Comparison of ENCODE assay signal across 16 cellular contexts in the genomic region with DNA sequence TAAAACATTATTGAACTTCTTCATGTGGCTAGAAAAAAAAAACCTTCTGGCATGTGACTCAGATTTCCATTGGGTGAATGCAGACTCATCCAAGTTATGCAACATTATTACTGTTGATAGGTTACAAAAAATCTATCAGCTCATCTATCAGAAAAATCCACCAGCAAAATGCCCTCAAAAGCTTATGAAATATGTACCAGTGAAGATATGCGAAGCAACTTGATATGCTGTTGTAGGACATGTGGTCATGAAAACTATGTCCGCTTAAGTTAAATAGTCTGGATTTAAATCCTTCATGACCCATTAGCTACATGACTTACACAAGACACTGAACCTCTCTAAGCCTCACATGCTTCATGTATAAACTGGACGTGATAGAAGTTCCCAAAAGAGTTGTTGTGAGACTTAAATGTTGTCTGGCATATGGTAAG. TPM values are rescaled to one million over a fixed set of nuclear protein-coding genes. Genes with fewer than 3 reads are reported as not detected.
A peak's percentile ranks its signal among the peaks of the same experiment; 100 is the strongest.
DNase-seq lines count a peak whose midpoint lies in the region; ATAC-seq and TF ChIP-seq lines count a peak whose summit lies in the region.
"Had no signal": no experiment of that assay in that cellular context is flagged by ENCODE, and none has a peak within 500 bp of the region (broad histone marks: within the 10 kb centered on the region; RNA-seq: fewer than 3 reads in every experiment).

No MANE protein-coding gene starts in this region.

- no peak overlapping the region for H3K27ac Mint-ChIP-seq in WTC11
- H3K27ac Mint-ChIP-seq: activated naive CD8-positive, alpha-beta T cell treated with anti-CD3 and anti-CD28 coated beads, Interleukin-2, amount 50 U/mL, for 24 hours; T-helper 2 cell treated with Interferon-gamma antibody and Interleukin-4, amounts not matched to agents 5 μg/mL and 100 μg/mL, for 36 hours had no signal

- no peaks in the 10 kb centered on the region for H3K9me3 ChIP-seq in SJSA1 (replicated peaks)
- H3K9me3 ChIP-seq in mucosa of rectum (ENCODE audit: control insufficient read depth in 2 of 2, low read length in 2 of 2) = no peaks in the 10 kb centered on the region
- no peaks in the 10 kb centered on the region for H3K9me3 ChIP-seq in transverse colon
- no peaks in the 10 kb centered on the region for H3K9me3 ChIP-seq in HAP-1

- POLR2A ChIA-PET in WTC11 (lab: Charles Lee) = no interaction called here

- no peak for TF ChIP-seq EP300 in transverse colon (IDR thresholded peaks at IDR 0.05; ENCODE audit: low read depth)

- no peak overlapping the region for H3K9ac ChIP-seq in mucosa of rectum (ENCODE audit: low read depth in 1 of 2, low read length in 2 of 2)

- intact Hi-C loops in transverse colon (cut with DNase I; ENCODE audit: low total_unique reads) = no loop called here

- DNase-seq in SJSA1 (ENCODE audit: low read depth in 1 of 2, low spot score in 2 of 2) (no peak), fibroblast of peridontal ligament (ENCODE audit: extremely low read depth) (peak; percentile 85), transverse colon (no peak), WTC11 (ENCODE audit: low spot score) (no peak), HAP-1 (ENCODE audit: low spot score in 2 of 2) (no peak), activated gamma-delta T cell (lab: John Stamatoyannopoulos, UW) (no peak)
- DNase-seq in activated effector memory CD4-positive, alpha-beta T cell treated with Interleukin-2 at 50 U/mL for 16 hours = no peak
- DNase-seq: activated CD8-positive, alpha-beta memory T cell treated with anti-CD3 and anti-CD28 coated beads for 24 hours; activated naive CD8-positive, alpha-beta T cell treated with anti-CD3 and anti-CD28 coated beads, Interleukin-2, amount 50 U/mL, for 24 hours; COR-L47; erythroblast; H7; left colon; NCI-H2081 had no signal

- H3K27ac ChIP-seq in SJSA1 = peak overlapping the region; percentile 87
- H3K27ac ChIP-seq in mucosa of rectum (ENCODE audit: low read depth in 2 of 2, low read length in 2 of 2) = peak overlapping the region; percentile 29 to 34
- peak overlapping the region; percentile 63 to 79 (median 69) for H3K27ac ChIP-seq in transverse colon

- H3K36me3 ChIP-seq in SJSA1 = no peaks in the 10 kb centered on the region
- H3K36me3 ChIP-seq in mucosa of rectum (ENCODE audit: control insufficient read depth in 2 of 2, insufficient read depth in 2 of 2, low read length in 2 of 2) = no peaks in the 10 kb centered on the region
- H3K36me3 ChIP-seq in transverse colon = no peaks in the 10 kb centered on the region
- no peaks in the 10 kb centered on the region for H3K36me3 ChIP-seq in HAP-1 (replicated peaks)

- WGBS in transverse colon (ENCODE audit: low coverage in 1 of 2), 2 donors = 62 to 71% methylated on average over 3 of the region's 3 CpGs

- H3K27me3 Mint-ChIP-seq in WTC11 (ENCODE audit: low read depth) = no peaks in the 10 kb centered on the region

- H3K4me1 ChIP-seq in SJSA1 (replicated peaks) (peaks cover 28% of the 10 kb centered on the region), mucosa of rectum (ENCODE audit: control insufficient read depth in 2 of 2, insufficient read depth in 2 of 2, low read length in 2 of 2) (no peaks in the 10 kb centered on the region), transverse colon (peaks cover 0 to 12% (median 7%) of the 10 kb centered on the region in 4 donors), HAP-1 (no peaks in the 10 kb centered on the region)

- no peak for ATAC-seq in WTC11
- ATAC-seq: activated naive CD8-positive, alpha-beta T cell treated with anti-CD3 and anti-CD28 coated beads, Interleukin-2, amount 50 U/mL, for 24 hours; left colon had no signal

- no peaks in the 10 kb centered on the region for H3K36me3 Mint-ChIP-seq in WTC11

- H3K4me3 ChIP-seq in SJSA1 = no peak overlapping the region
- H3K4me3 ChIP-seq in mucosa of rectum (ENCODE audit: low read length in 2 of 2) = no peak overlapping the region
- H3K4me3 ChIP-seq in transverse colon = no peak overlapping the region
- H3K4me3 ChIP-seq in HAP-1 = no peak overlapping the region

- no peak for TF ChIP-seq POLR2A in transverse colon (IDR thresholded peaks at IDR 0.05)

- in situ Hi-C loops in transverse colon (cut with MboI; ENCODE audit: low pct_ligation_motif_present in 1 of 4, low pct_unique_long_range_greater_than_20kb in 1 of 4, low sequenced_read_pairs in 3 of 4) = loop anchor here in 2 of 4 donors (25.0 kb wide), 2 partner anchors 94 to 344 kb away; no protein-coding TSS in a partner anchor
- in situ Hi-C loops in HAP-1 (cut with MboI; ENCODE audit: low sequenced_read_pairs) = loop anchor here (5.0 kb wide), 1 partner anchor 69 kb away; no protein-coding TSS in a partner anchor

- TF ChIP-seq CTCF in transverse colon (IDR thresholded peaks at IDR 0.05) = no peak
- no peak for TF ChIP-seq CTCF in WTC11 (IDR thresholded peaks at IDR 0.05)

- H3K27me3 ChIP-seq in SJSA1 (replicated peaks) = no peaks in the 10 kb centered on the region
- no peaks in the 10 kb centered on the region for H3K27me3 ChIP-seq in mucosa of rectum (ENCODE audit: control insufficient read depth in 2 of 2, insufficient read depth in 2 of 2, low read length in 2 of 2)
- no peaks in the 10 kb centered on the region for H3K27me3 ChIP-seq in transverse colon
- 0 out of 2 replicates have a peak, but pooled peaks cover 5% of the 10 kb centered on the region for H3K27me3 ChIP-seq in HAP-1 (ENCODE audit: low read depth)

- no peaks in the 10 kb centered on the region for H3K9me3 Mint-ChIP-seq in WTC11
- H3K9me3 Mint-ChIP-seq: activated naive CD8-positive, alpha-beta T cell treated with anti-CD3 and anti-CD28 coated beads, Interleukin-2, amount 50 U/mL, for 24 hours; T-helper 2 cell treated with Interferon-gamma antibody and Interleukin-4, amounts not matched to agents 5 μg/mL and 100 μg/mL, for 36 hours had no signal

- H3K4me1 Mint-ChIP-seq in WTC11 = no peaks in the 10 kb centered on the region

- CTCF ChIA-PET in WTC11 (lab: Charles Lee) = interaction anchor here (0.7 kb wide), 1 partner anchor 93 kb away, joined by 3 read pairs; no protein-coding TSS in a partner anchor

- no peak overlapping the region for H3K4me3 Mint-ChIP-seq in WTC11
- H3K4me3 Mint-ChIP-seq: activated naive CD8-positive, alpha-beta T cell treated with anti-CD3 and anti-CD28 coated beads, Interleukin-2, amount 50 U/mL, for 24 hours; T-helper 2 cell treated with Interferon-gamma antibody and Interleukin-4, amounts not matched to agents 5 μg/mL and 100 μg/mL, for 36 hours had no signal

TF ChIP-seq in WTC11, 78 proteins besides CTCF, POLR2A, EP300 and RAD21:
- TF ChIP-seq CDX4 (CRISPR knock-in tag; IDR thresholded peaks at IDR 0.05; ENCODE audit: borderline replicate concordance) = no peak
- TF ChIP-seq USF2 (CRISPR knock-in tag; IDR thresholded peaks at IDR 0.05) = no peak
- TF ChIP-seq, protein P1, sequence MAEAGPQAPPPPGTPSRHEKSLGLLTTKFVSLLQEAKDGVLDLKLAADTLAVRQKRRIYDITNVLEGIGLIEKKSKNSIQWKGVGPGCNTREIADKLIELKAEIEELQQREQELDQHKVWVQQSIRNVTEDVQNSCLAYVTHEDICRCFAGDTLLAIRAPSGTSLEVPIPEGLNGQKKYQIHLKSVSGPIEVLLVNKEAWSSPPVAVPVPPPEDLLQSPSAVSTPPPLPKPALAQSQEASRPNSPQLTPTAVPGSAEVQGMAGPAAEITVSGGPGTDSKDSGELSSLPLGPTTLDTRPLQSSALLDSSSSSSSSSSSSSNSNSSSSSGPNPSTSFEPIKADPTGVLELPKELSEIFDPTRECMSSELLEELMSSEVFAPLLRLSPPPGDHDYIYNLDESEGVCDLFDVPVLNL (CRISPR knock-in tag; IDR thresholded peaks at IDR 0.05; ENCODE audit: borderline replicate concordance, low read depth) = no peak
- no peak for TF ChIP-seq OVOL2 (CRISPR knock-in tag; IDR thresholded peaks at IDR 0.05; ENCODE audit: borderline replicate concordance)
- TF ChIP-seq GTF2I (CRISPR knock-in tag; conservative IDR thresholded peaks at IDR 0.05) = no peak

RNA-seq across cellular contexts. Expression of gene BFSP1, which starts 12.4 kb away (rescaled TPM):
- total RNA-seq in SJSA1 (2014; rRNA removed; shearing (Covaris generic)) = 8.0 and 9.4 TPM in 2 replicates
- total RNA-seq in transverse colon = under 1 TPM in 3 of 4 donors, not detected in 1; 0.75 to 1.00 (median 0.82) TPM
- 1.9 to 3.0 TPM (median 2.7 TPM) in 3 replicates for total RNA-seq in WTC11 (2021)

RNA-seq across cellular contexts. Expression of gene DSTN, which starts 26.3 kb away (rescaled TPM):
- total RNA-seq in SJSA1 (2014; rRNA removed; shearing (Covaris generic)) = 480 and 557 TPM in 2 replicates
- total RNA-seq in transverse colon (100 to 1,000 TPM; 280 to 589 (median 373) TPM), WTC11 (2021) (145 to 153 TPM (median 149 TPM) in 3 replicates)

Comparison
In these comparisons a context has a peak if more than half of its experiments do, and no peak if none do; other contexts are left out.
1. H3K27ac ChIP-seq: peak in every context shown above with its lines; median percentile 87 in SJSA1; 69 in transverse colon; 32 in mucosa of rectum.